ENCODE assay signal across 9 cellular contexts in genomic region chr12:5171701-5172100, GRCh38.
DNase-seq lines count a peak whose midpoint lies in the region; ATAC-seq and TF ChIP-seq lines count a peak whose summit lies in the region.
"Had no signal": no experiment of that assay in that cellular context is flagged by ENCODE, and none has a peak within 500 bp of the region (broad histone marks: within the 10 kb centered on the region; RNA-seq: fewer than 3 reads in every experiment).

No MANE protein-coding gene starts in this region.

- TF ChIP-seq CTCF in GM12864 (IDR thresholded peaks at IDR 0.05; ENCODE audit: low read depth, low read length, missing control alignments) (peak; percentile 47), cardiac fibroblast (IDR thresholded peaks at IDR 0.05; ENCODE audit: low read depth, low read length) (peak; percentile 35)

- peaks cover 28% of the 10 kb centered on the region for H3K27me3 Mint-ChIP-seq in stimulated activated memory B cell treated with anti-CD40 and anti-IgM and Interleukin-4, amounts not matched to agents 10 μg/mL and 1 μg/mL and 100 μg/mL, for 72 hours

- no peaks in the 10 kb centered on the region for H3K9me3 Mint-ChIP-seq in stimulated activated memory B cell treated with anti-CD40 and anti-IgM and Interleukin-4, amounts not matched to agents 10 μg/mL and 1 μg/mL and 100 μg/mL, for 72 hours
- H3K9me3 Mint-ChIP-seq: activated B cell treated with CpG ODN at 0.5 μM for 24 hours had no signal

- DNase-seq in GM12864 (ENCODE audit: low read depth), result no peak
- peak; percentile 36 for DNase-seq in NCI-H1105 treated with DMSO at 0.1 percent for 48 hours (lab: John Stamatoyannopoulos, UW)
- peak; percentile 48 for DNase-seq in cardiac fibroblast (ENCODE audit: low read depth in 2 of 2)
- DNase-seq in left lobe of liver (ENCODE audit: low spot score), result no peak
- DNase-seq: activated B cell treated with CpG ODN at 0.5 μM for 24 hours had no signal

- no peaks in the 10 kb centered on the region for H3K36me3 Mint-ChIP-seq in stimulated activated memory B cell treated with anti-CD40 and anti-IgM and Interleukin-4, amounts not matched to agents 10 μg/mL and 1 μg/mL and 100 μg/mL, for 72 hours

- no peaks in the 10 kb centered on the region for H3K4me1 Mint-ChIP-seq in stimulated activated memory B cell treated with anti-CD40 and anti-IgM and Interleukin-4, amounts not matched to agents 10 μg/mL and 1 μg/mL and 100 μg/mL, for 72 hours
- H3K4me1 Mint-ChIP-seq: activated B cell treated with CpG ODN at 0.5 μM for 24 hours had no signal

- H3K4me3 ChIP-seq in GM12864 (ENCODE audit: low read depth, low read length) (no peak overlapping the region), cardiac fibroblast (replicated peaks in 1 of 2; ENCODE audit: low read depth in 2 of 2, low read length in 2 of 2) (no peak overlapping the region)

- ATAC-seq in left lobe of liver (peak; percentile 59), HG02970 (IDR thresholded peaks at IDR 0.05; ENCODE audit: low FRiP score, unreplicated experiment) (no peak), GM19351 (IDR thresholded peaks at IDR 0.05; ENCODE audit: unreplicated experiment) (no peak), GM19452 (IDR thresholded peaks at IDR 0.05; ENCODE audit: unreplicated experiment) (no peak)
- ATAC-seq in stimulated activated memory B cell treated with anti-CD40 and anti-IgM and Interleukin-4, amounts not matched to agents 10 μg/mL and 1 μg/mL and 100 μg/mL, for 72 hours, result no peak

- no peak overlapping the region for H3K27ac Mint-ChIP-seq in stimulated activated memory B cell treated with anti-CD40 and anti-IgM and Interleukin-4, amounts not matched to agents 10 μg/mL and 1 μg/mL and 100 μg/mL, for 72 hours
- H3K27ac Mint-ChIP-seq: activated B cell treated with CpG ODN at 0.5 μM for 24 hours had no signal

- no peak overlapping the region for H3K4me3 Mint-ChIP-seq in stimulated activated memory B cell treated with anti-CD40 and anti-IgM and Interleukin-4, amounts not matched to agents 10 μg/mL and 1 μg/mL and 100 μg/mL, for 72 hours
- H3K4me3 Mint-ChIP-seq: activated B cell treated with CpG ODN at 0.5 μM for 24 hours had no signal

Comparison
In these comparisons a context has a peak if more than half of its experiments do, and no peak if none do; other contexts are left out.
1. DNase-seq: peak in NCI-H1105 treated with DMSO at 0.1 percent for 48 hours (single experiment) and cardiac fibroblast (2 of 2); none in GM12864 (single experiment) and left lobe of liver (single experiment).